21 cellular contexts compared by ENCODE assay signal in the genomic region with DNA sequence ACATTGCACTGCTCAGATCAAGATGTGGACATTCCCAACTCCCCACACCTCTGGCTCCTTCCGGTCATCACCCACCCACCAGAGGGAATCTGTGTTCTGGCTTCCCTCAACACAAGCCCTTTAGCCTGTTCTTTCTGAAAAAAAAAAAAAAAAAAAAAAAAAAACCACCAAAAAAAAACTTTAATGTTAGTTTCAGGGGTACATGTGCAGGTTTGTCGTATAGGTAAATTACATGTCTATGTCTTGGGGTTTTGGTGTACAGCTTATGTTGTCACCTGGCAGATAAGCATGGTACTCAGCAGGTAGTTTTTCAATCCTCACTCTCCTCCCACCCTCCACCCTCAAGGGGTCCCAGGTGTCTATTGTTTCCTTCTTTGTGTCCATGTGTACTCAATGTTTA.
"Had no signal": no experiment of that assay in that cellular context is flagged by ENCODE, and none has a peak within 500 bp of the region (broad histone marks: within the 10 kb centered on the region; RNA-seq: fewer than 3 reads in every experiment).

No MANE protein-coding gene starts in this region.

- ATAC-seq: gastrocnemius medialis; natural killer cell; right lobe of liver; stimulated activated naive B cell treated with anti-CD40 and anti-IgM and Interleukin-4, amounts not matched to agents 10 μg/mL and 1 μg/mL and 100 μg/mL, for 72 hours; upper lobe of right lung had no signal

- H3K4me1 ChIP-seq: gastrocnemius medialis, right lobe of liver, uterus had no signal

- H3K9me3 ChIP-seq: gastrocnemius medialis, ovary, right lobe of liver, thoracic aorta, tibial nerve, upper lobe of right lung, uterus had no signal

- H3K36me3 ChIP-seq: gastrocnemius medialis, ovary, right lobe of liver, thoracic aorta, tibial nerve, upper lobe of right lung, uterus had no signal

- FAIRE-seq: keratinocyte, small intestine had no signal

- H3K27me3 ChIP-seq: gastrocnemius medialis, ovary, right lobe of liver, tibial nerve, upper lobe of right lung, uterus had no signal

- H3K4me3 ChIP-seq: dorsolateral prefrontal cortex, gastrocnemius medialis, lung, ovary, right lobe of liver, thoracic aorta, tibial nerve, upper lobe of right lung, uterus had no signal

- DNase-seq: dorsolateral prefrontal cortex; effector CD4-positive, alpha-beta T cell; foreskin fibroblast; gastrocnemius medialis; head of caudate nucleus; natural killer cell; occipital lobe; ovary; posterior cingulate gyrus; retina; right lobe of liver; small intestine; stimulated activated CD4-positive, alpha-beta T cell treated with anti-CD3 and anti-CD28 coated beads, Interleukin-15, amount 100 ng/mL, for 24 hours; stimulated activated CD4-positive, alpha-beta T cell treated with anti-CD3 and anti-CD28 coated beads, Interleukin-2, amount 100 ng/mL, for 48 hours; stimulated activated naive B cell treated with anti-CD40 and anti-IgM and Interleukin-4, amounts not matched to agents 10 μg/mL and 1 μg/mL and 100 μg/mL, for 72 hours; upper lobe of right lung; uterus had no signal

- H3K27ac ChIP-seq: dorsolateral prefrontal cortex, gastrocnemius medialis, ovary, right lobe of liver, thoracic aorta, tibial nerve, upper lobe of right lung, uterus had no signal
